11 cellular contexts compared by ENCODE assay signal in genomic region chr2:197258580-197258979, GRCh38. TPM values are rescaled to one million over a fixed set of nuclear protein-coding genes. Genes with fewer than 3 reads are reported as not detected.
A peak's percentile ranks its signal among the peaks of the same experiment; 100 is the strongest.
DNase-seq lines count a peak whose midpoint lies in the region; ATAC-seq and TF ChIP-seq lines count a peak whose summit lies in the region.
"Had no signal": no experiment of that assay in that cellular context is flagged by ENCODE, and none has a peak within 500 bp of the region (broad histone marks: within the 10 kb centered on the region; RNA-seq: fewer than 3 reads in every experiment).

No MANE protein-coding gene starts in this region.

- no peak overlapping the region for H2AFZ ChIP-seq in Loucy (ENCODE audit: low read length)

- H3K27me3 ChIP-seq in GM06990 (replicated peaks; ENCODE audit: control insufficient read depth, insufficient read depth, low read length) = no peaks in the 10 kb centered on the region
- no peaks in the 10 kb centered on the region for H3K27me3 ChIP-seq in Loucy (ENCODE audit: insufficient read depth, low read length, poor library complexity, severe bottlenecking)
- H3K27me3 ChIP-seq in prostate gland (replicated peaks; ENCODE audit: insufficient read depth) = no peaks in the 10 kb centered on the region
- H3K27me3 ChIP-seq: ovary had no signal

- no peak overlapping the region for H3K9ac ChIP-seq in Loucy (ENCODE audit: low read depth, low read length, poor library complexity, severe bottlenecking)

- H3K27ac ChIP-seq in prostate gland = no peak overlapping the region
- H3K27ac ChIP-seq: ovary had no signal

- no peak for TF ChIP-seq POLR2A in prostate gland (IDR thresholded peaks at IDR 0.05)

- peak overlapping the region; percentile 10 for H3K4me2 ChIP-seq in Loucy (ENCODE audit: low read depth, low read length, poor library complexity, severe bottlenecking)

- peaks cover 60% of the 10 kb centered on the region for H3K4me1 ChIP-seq in Loucy (ENCODE audit: insufficient read depth, low read length, poor library complexity, severe bottlenecking)
- no peaks in the 10 kb centered on the region for H3K4me1 ChIP-seq in prostate gland (replicated peaks)

- H3K9me3 Mint-ChIP-seq in activated T-helper 17 cell treated with anti-CD3 and anti-CD28 coated beads, Interleukin-2, amount 50 U/mL, for 72 hours = no peaks in the 10 kb centered on the region
- H3K9me3 Mint-ChIP-seq in natural killer cell treated with Interleukin-12 subunit alpha and Interleukin-12 subunit beta and Interleukin-15 and Interleukin-18, amount 100 ng/mL, for 72 hours = no peaks in the 10 kb centered on the region

- no peaks in the 10 kb centered on the region for H3K9me3 ChIP-seq in Loucy (ENCODE audit: insufficient read depth, low read depth, low read length)
- H3K9me3 ChIP-seq in prostate gland = no peaks in the 10 kb centered on the region
- H3K9me3 ChIP-seq: ovary had no signal

- H3K9me2 ChIP-seq in Loucy (replicated peaks; ENCODE audit: low read depth, low read length) = no peaks in the 10 kb centered on the region

- intact Hi-C loops in prostate gland (cut with DNase I) = loop anchor here (5.0 kb wide), 1 partner anchor 49 kb away; no protein-coding TSS in a partner anchor

- no peak overlapping the region for H3K4me3 ChIP-seq in GM06990 (replicated peaks; ENCODE audit: low read depth, low read length)
- no peak overlapping the region for H3K4me3 ChIP-seq in Loucy (ENCODE audit: low read length, poor library complexity, severe bottlenecking)
- H3K4me3 ChIP-seq in prostate gland = no peak overlapping the region
- H3K4me3 ChIP-seq: ovary had no signal

- H3K27ac Mint-ChIP-seq in activated T-helper 17 cell treated with anti-CD3 and anti-CD28 coated beads, Interleukin-2, amount 50 U/mL, for 72 hours = peak overlapping the region; percentile 81
- H3K27ac Mint-ChIP-seq in natural killer cell treated with Interleukin-12 subunit alpha and Interleukin-12 subunit beta and Interleukin-15 and Interleukin-18, amount 100 ng/mL, for 72 hours = peak overlapping the region; percentile 89 to 98

- H3K4me3 Mint-ChIP-seq in activated T-helper 17 cell treated with anti-CD3 and anti-CD28 coated beads, Interleukin-2, amount 50 U/mL, for 72 hours = peak overlapping the region; percentile 97
- H3K4me3 Mint-ChIP-seq in natural killer cell treated with Interleukin-12 subunit alpha and Interleukin-12 subunit beta and Interleukin-15 and Interleukin-18, amount 100 ng/mL, for 72 hours = peak overlapping the region; percentile 70

- 82% methylated on average over 2 of the region's 2 CpGs for WGBS in prostate gland

- TF ChIP-seq CTCF in GM06990 (IDR thresholded peaks at IDR 0.05; ENCODE audit: insufficient read depth, low read length, poor library complexity, severe bottlenecking) (no peak), Loucy (conservative IDR thresholded peaks at IDR 0.05; ENCODE audit: low read length) (no peak), prostate gland (IDR thresholded peaks at IDR 0.05) (no peak)

- no peaks in the 10 kb centered on the region for H4K20me1 ChIP-seq in Loucy (ENCODE audit: insufficient read depth, low read length, poor library complexity, severe bottlenecking)

- H3K27me3 Mint-ChIP-seq in activated T-helper 17 cell treated with anti-CD3 and anti-CD28 coated beads, Interleukin-2, amount 50 U/mL, for 72 hours = no peaks in the 10 kb centered on the region
- H3K27me3 Mint-ChIP-seq in natural killer cell treated with Interleukin-12 subunit alpha and Interleukin-12 subunit beta and Interleukin-15 and Interleukin-18, amount 100 ng/mL, for 72 hours = no peaks in the 10 kb centered on the region

- ATAC-seq in activated T-helper 17 cell treated with anti-CD3 and anti-CD28 coated beads, Interleukin-2, amount 50 U/mL, for 72 hours (replicated peaks) = peak; percentile 45
- peak; percentile 69 to 84 for ATAC-seq in natural killer cell treated with Interleukin-12 subunit alpha and Interleukin-12 subunit beta and Interleukin-15 and Interleukin-18, amount 100 ng/mL, for 72 hours
- ATAC-seq in GM21529 (IDR thresholded peaks at IDR 0.05; ENCODE audit: unreplicated experiment) (no peak), HG02623 (IDR thresholded peaks at IDR 0.05; ENCODE audit: unreplicated experiment) (no peak)

- H3F3A ChIP-seq in Loucy (ENCODE audit: low read depth) = peaks cover 3% of the 10 kb centered on the region; the same call in 1 of the 2 replicates

- DNase-seq in GM06990 (ENCODE audit: extremely low read depth, insufficient read length) (peak; percentile 51), prostate gland (ENCODE audit: low spot score) (no peak)
- DNase-seq in natural killer cell treated with Interleukin-12 subunit alpha and Interleukin-12 subunit beta and Interleukin-15 and Interleukin-18, amount 100 ng/mL, for 72 hours (ENCODE audit: low spot score) = peak; percentile 76
- no peak for DNase-seq in stimulated activated CD4-positive, alpha-beta T cell treated with anti-CD3 and anti-CD28 coated beads, Interleukin-4, amount 100 ng/mL, for 4 hours
- DNase-seq: effector CD4-positive, alpha-beta T cell; NCI-H1092; ovary had no signal

- peaks cover 69% of the 10 kb centered on the region for H3K79me2 ChIP-seq in Loucy (ENCODE audit: insufficient read depth, low read length)

- peaks cover 70% of the 10 kb centered on the region for H3K4me1 Mint-ChIP-seq in activated T-helper 17 cell treated with anti-CD3 and anti-CD28 coated beads, Interleukin-2, amount 50 U/mL, for 72 hours
- H3K4me1 Mint-ChIP-seq in natural killer cell treated with Interleukin-12 subunit alpha and Interleukin-12 subunit beta and Interleukin-15 and Interleukin-18, amount 100 ng/mL, for 72 hours (ENCODE audit: low read depth in 2 of 2) = peaks cover 78 to 89% of the 10 kb centered on the region in 2 donors

- H3K36me3 ChIP-seq in GM06990 (ENCODE audit: control insufficient read depth, insufficient read depth, low read length) = no peaks in the 10 kb centered on the region
- H3K36me3 ChIP-seq in Loucy (ENCODE audit: insufficient read depth, low read length) = no peaks in the 10 kb centered on the region
- no peaks in the 10 kb centered on the region for H3K36me3 ChIP-seq in prostate gland
- H3K36me3 ChIP-seq: ovary had no signal

- H3K36me3 Mint-ChIP-seq in activated T-helper 17 cell treated with anti-CD3 and anti-CD28 coated beads, Interleukin-2, amount 50 U/mL, for 72 hours (ENCODE audit: low read depth) = peaks cover 34% of the 10 kb centered on the region
- H3K36me3 Mint-ChIP-seq in natural killer cell treated with Interleukin-12 subunit alpha and Interleukin-12 subunit beta and Interleukin-15 and Interleukin-18, amount 100 ng/mL, for 72 hours = peaks cover 6% of the 10 kb centered on the region

RNA-seq across cellular contexts. Expression of gene ANKRD44, which starts 52.0 kb away (rescaled TPM):
- total RNA-seq in activated T-helper 17 cell treated with anti-CD3 and anti-CD28 coated beads, Interleukin-2, amount 50 U/mL, for 72 hours = 100 to 1,000 TPM; 131 to 154 TPM
- total RNA-seq in natural killer cell treated with Interleukin-12 subunit alpha and Interleukin-12 subunit beta and Interleukin-15 and Interleukin-18, amount 100 ng/mL, for 72 hours = 100 to 1,000 TPM; 307 to 413 TPM
- 10 to 100 TPM in 1 of 2 donors, 1 to 10 TPM in 1; 6.0 to 11.2 TPM for total RNA-seq in prostate gland

Comparison
In these comparisons a context has a peak if more than half of its experiments do, and no peak if none do; other contexts are left out.
1. DNase-seq: peak in GM06990 (single experiment) and natural killer cell treated with Interleukin-12 subunit alpha and Interleukin-12 subunit beta and Interleukin-15 and Interleukin-18, amount 100 ng/mL, for 72 hours (single experiment); none in stimulated activated CD4-positive, alpha-beta T cell treated with anti-CD3 and anti-CD28 coated beads, Interleukin-4, amount 100 ng/mL, for 4 hours (0 of 2) and prostate gland (single experiment).
2. ATAC-seq: peak in activated T-helper 17 cell treated with anti-CD3 and anti-CD28 coated beads, Interleukin-2, amount 50 U/mL, for 72 hours (single experiment) and natural killer cell treated with Interleukin-12 subunit alpha and Interleukin-12 subunit beta and Interleukin-15 and Interleukin-18, amount 100 ng/mL, for 72 hours (2 of 2); none in GM21529 (single experiment) and HG02623 (single experiment).
3. RNA of gene ANKRD44, which starts 52.0 kb away (total RNA-seq): 307 to 413 TPM in natural killer cell treated with Interleukin-12 subunit alpha and Interleukin-12 subunit beta and Interleukin-15 and Interleukin-18, amount 100 ng/mL, for 72 hours and 131 to 154 TPM in activated T-helper 17 cell treated with anti-CD3 and anti-CD28 coated beads, Interleukin-2, amount 50 U/mL, for 72 hours; 6.0 to 11.2 TPM in prostate gland; every median in the first group is over 10 times any median in the second.